ENCODE assay signal across 1 cellular context in genomic region chr7:58316-58715, GRCh38.
TF ChIP-seq lines count a peak whose summit lies in the region.

No MANE protein-coding gene starts in this region.

TF ChIP-seq in H1, 55 proteins besides CTCF, POLR2A, EP300 and RAD21 (continued from another document):
- TF ChIP-seq, protein P1, sequence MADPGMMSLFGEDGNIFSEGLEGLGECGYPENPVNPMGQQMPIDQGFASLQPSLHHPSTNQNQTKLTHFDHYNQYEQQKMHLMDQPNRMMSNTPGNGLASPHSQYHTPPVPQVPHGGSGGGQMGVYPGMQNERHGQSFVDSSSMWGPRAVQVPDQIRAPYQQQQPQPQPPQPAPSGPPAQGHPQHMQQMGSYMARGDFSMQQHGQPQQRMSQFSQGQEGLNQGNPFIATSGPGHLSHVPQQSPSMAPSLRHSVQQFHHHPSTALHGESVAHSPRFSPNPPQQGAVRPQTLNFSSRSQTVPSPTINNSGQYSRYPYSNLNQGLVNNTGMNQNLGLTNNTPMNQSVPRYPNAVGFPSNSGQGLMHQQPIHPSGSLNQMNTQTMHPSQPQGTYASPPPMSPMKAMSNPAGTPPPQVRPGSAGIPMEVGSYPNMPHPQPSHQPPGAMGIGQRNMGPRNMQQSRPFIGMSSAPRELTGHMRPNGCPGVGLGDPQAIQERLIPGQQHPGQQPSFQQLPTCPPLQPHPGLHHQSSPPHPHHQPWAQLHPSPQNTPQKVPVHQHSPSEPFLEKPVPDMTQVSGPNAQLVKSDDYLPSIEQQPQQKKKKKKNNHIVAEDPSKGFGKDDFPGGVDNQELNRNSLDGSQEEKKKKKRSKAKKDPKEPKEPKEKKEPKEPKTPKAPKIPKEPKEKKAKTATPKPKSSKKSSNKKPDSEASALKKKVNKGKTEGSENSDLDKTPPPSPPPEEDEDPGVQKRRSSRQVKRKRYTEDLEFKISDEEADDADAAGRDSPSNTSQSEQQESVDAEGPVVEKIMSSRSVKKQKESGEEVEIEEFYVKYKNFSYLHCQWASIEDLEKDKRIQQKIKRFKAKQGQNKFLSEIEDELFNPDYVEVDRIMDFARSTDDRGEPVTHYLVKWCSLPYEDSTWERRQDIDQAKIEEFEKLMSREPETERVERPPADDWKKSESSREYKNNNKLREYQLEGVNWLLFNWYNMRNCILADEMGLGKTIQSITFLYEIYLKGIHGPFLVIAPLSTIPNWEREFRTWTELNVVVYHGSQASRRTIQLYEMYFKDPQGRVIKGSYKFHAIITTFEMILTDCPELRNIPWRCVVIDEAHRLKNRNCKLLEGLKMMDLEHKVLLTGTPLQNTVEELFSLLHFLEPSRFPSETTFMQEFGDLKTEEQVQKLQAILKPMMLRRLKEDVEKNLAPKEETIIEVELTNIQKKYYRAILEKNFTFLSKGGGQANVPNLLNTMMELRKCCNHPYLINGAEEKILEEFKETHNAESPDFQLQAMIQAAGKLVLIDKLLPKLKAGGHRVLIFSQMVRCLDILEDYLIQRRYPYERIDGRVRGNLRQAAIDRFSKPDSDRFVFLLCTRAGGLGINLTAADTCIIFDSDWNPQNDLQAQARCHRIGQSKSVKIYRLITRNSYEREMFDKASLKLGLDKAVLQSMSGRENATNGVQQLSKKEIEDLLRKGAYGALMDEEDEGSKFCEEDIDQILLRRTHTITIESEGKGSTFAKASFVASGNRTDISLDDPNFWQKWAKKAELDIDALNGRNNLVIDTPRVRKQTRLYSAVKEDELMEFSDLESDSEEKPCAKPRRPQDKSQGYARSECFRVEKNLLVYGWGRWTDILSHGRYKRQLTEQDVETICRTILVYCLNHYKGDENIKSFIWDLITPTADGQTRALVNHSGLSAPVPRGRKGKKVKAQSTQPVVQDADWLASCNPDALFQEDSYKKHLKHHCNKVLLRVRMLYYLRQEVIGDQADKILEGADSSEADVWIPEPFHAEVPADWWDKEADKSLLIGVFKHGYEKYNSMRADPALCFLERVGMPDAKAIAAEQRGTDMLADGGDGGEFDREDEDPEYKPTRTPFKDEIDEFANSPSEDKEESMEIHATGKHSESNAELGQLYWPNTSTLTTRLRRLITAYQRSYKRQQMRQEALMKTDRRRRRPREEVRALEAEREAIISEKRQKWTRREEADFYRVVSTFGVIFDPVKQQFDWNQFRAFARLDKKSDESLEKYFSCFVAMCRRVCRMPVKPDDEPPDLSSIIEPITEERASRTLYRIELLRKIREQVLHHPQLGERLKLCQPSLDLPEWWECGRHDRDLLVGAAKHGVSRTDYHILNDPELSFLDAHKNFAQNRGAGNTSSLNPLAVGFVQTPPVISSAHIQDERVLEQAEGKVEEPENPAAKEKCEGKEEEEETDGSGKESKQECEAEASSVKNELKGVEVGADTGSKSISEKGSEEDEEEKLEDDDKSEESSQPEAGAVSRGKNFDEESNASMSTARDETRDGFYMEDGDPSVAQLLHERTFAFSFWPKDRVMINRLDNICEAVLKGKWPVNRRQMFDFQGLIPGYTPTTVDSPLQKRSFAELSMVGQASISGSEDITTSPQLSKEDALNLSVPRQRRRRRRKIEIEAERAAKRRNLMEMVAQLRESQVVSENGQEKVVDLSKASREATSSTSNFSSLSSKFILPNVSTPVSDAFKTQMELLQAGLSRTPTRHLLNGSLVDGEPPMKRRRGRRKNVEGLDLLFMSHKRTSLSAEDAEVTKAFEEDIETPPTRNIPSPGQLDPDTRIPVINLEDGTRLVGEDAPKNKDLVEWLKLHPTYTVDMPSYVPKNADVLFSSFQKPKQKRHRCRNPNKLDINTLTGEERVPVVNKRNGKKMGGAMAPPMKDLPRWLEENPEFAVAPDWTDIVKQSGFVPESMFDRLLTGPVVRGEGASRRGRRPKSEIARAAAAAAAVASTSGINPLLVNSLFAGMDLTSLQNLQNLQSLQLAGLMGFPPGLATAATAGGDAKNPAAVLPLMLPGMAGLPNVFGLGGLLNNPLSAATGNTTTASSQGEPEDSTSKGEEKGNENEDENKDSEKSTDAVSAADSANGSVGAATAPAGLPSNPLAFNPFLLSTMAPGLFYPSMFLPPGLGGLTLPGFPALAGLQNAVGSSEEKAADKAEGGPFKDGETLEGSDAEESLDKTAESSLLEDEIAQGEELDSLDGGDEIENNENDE (IDR thresholded peaks at IDR 0.05; ENCODE audit: insufficient replicate concordance, low read length) = no peak
- TF ChIP-seq, protein P2, sequence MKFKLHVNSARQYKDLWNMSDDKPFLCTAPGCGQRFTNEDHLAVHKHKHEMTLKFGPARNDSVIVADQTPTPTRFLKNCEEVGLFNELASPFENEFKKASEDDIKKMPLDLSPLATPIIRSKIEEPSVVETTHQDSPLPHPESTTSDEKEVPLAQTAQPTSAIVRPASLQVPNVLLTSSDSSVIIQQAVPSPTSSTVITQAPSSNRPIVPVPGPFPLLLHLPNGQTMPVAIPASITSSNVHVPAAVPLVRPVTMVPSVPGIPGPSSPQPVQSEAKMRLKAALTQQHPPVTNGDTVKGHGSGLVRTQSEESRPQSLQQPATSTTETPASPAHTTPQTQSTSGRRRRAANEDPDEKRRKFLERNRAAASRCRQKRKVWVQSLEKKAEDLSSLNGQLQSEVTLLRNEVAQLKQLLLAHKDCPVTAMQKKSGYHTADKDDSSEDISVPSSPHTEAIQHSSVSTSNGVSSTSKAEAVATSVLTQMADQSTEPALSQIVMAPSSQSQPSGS (IDR thresholded peaks at IDR 0.05; ENCODE audit: low read length) = no peak
- TF ChIP-seq FOSL1 (IDR thresholded peaks at IDR 0.05; ENCODE audit: insufficient read depth, low read depth, low read length) = no peak
- TF ChIP-seq GABPA (IDR thresholded peaks at IDR 0.05; ENCODE audit: borderline replicate concordance, insufficient read depth, low read length) = no peak
- no peak for TF ChIP-seq CTBP2 (IDR thresholded peaks at IDR 0.05; ENCODE audit: borderline replicate concordance, insufficient read depth, insufficient read length, low read length)
- no peak for TF ChIP-seq TBP (IDR thresholded peaks at IDR 0.05; ENCODE audit: low read depth, low read length)
- no peak for TF ChIP-seq CHD1 (IDR thresholded peaks at IDR 0.05; ENCODE audit: low read depth, low read length)
- TF ChIP-seq YY1 (IDR thresholded peaks at IDR 0.05; ENCODE audit: low read depth, low read length) = no peak
- TF ChIP-seq TAF7 (optimal IDR thresholded peaks at IDR 0.05; ENCODE audit: borderline replicate concordance, low read depth, low read length) = no peak
- no peak for TF ChIP-seq JUND (IDR thresholded peaks at IDR 0.05; ENCODE audit: low read length)
TF ChIP-seq in H1: peak in this region for 0.
